ENCODE assay signal across 8 cellular contexts in genomic region chr22:24175160-24175808, GRCh38. TPM values are rescaled to one million over a fixed set of nuclear protein-coding genes. Genes with fewer than 3 reads are reported as not detected.
DNase-seq lines count a peak whose midpoint lies in the region; ATAC-seq, FAIRE-seq and TF ChIP-seq lines count a peak whose summit lies in the region.

No MANE protein-coding gene starts in this region.

- in situ Hi-C loops in GM23248 (cut with MboI), result no loop called here

- TF ChIP-seq CTCF in pancreas (IDR thresholded peaks at IDR 0.05) (peak; percentile 50 to 66 (median 62)), upper lobe of left lung (IDR thresholded peaks at IDR 0.05) (peak; percentile 76 to 93 (median 88))

- ATAC-seq in pancreas (peak; percentile 70 to 89 (median 82)), upper lobe of left lung (ENCODE audit: low FRiP score in 2 of 2) (peak; percentile 65 to 78), HG03159 (IDR thresholded peaks at IDR 0.05; ENCODE audit: unreplicated experiment) (no peak)

- no peak for TF ChIP-seq EP300 in upper lobe of left lung (IDR thresholded peaks at IDR 0.05)

- H3K27ac ChIP-seq in GM23248, result no peak overlapping the region
- no peak overlapping the region for H3K27ac ChIP-seq in SJSA1
- H3K27ac ChIP-seq in pancreas, result no peak overlapping the region
- peak overlapping the region; percentile 22 to 58 (median 42) for H3K27ac ChIP-seq in upper lobe of left lung

- H3K27me3 ChIP-seq in GM23248 (replicated peaks; ENCODE audit: insufficient read depth) (no peaks in the 10 kb centered on the region), SJSA1 (replicated peaks) (no peaks in the 10 kb centered on the region), pancreas (no peaks in the 10 kb centered on the region), upper lobe of left lung (no peaks in the 10 kb centered on the region)

- WGBS in GM23248 (ENCODE audit: low coverage in 1 of 2, low lambda C conversion rate in 2 of 2, missing lambda C conversion rate in 2 of 2), 2 experiments, result 36 to 38% methylated on average over 9 to 11 of the region's 11 CpGs
- WGBS in pancreas, 2 donors, result 57% methylated on average over 9 to 11 of the region's 11 CpGs
- WGBS in upper lobe of left lung, 2 donors, result 58 to 63% methylated on average over 2 to 10 of the region's 11 CpGs

- intact Hi-C loops in pancreas (cut with DNase I), result loop anchor here in 1 of 3 donors (2.0 to 10.0 kb wide), 2 partner anchors 68 to 170 kb away; partner anchors contain the start of gene GSTT4

- no peak overlapping the region for H3K4me2 ChIP-seq in GM23248 (ENCODE audit: unreplicated experiment)

- DNase-seq in AG20443 (ENCODE audit: low spot score), result peak; percentile 92
- peak; percentile 86 for DNase-seq in GM23248
- peak; percentile 64 to 89 for DNase-seq in SJSA1 (ENCODE audit: low read depth in 1 of 2, low spot score in 2 of 2)
- DNase-seq in activated naive CD4-positive, alpha-beta T cell treated with anti-CD3 and anti-CD28 coated beads, Interleukin-2, amount 50 U/mL, for 16 hours, result peak; percentile 62
- peak; percentile 59 for DNase-seq in globus pallidus (ENCODE audit: low spot score)
- DNase-seq in pancreas, result peak; percentile 58 to 90 (median 80)
- peak in 1 of 2 donors; percentile 77 for DNase-seq in upper lobe of left lung

- H3K4me3 ChIP-seq in GM23248, result no peak overlapping the region
- no peak overlapping the region for H3K4me3 ChIP-seq in SJSA1
- H3K4me3 ChIP-seq in pancreas, result no peak overlapping the region
- no peak overlapping the region for H3K4me3 ChIP-seq in upper lobe of left lung

- H4K20me1 ChIP-seq in GM23248 (ENCODE audit: insufficient read depth), result no peaks in the 10 kb centered on the region

- H3K9ac ChIP-seq in GM23248, result no peak overlapping the region

- no peak for TF ChIP-seq POLR2A in upper lobe of left lung (IDR thresholded peaks at IDR 0.05)

- H3K4me1 ChIP-seq in GM23248 (ENCODE audit: insufficient read depth) (no peaks in the 10 kb centered on the region), SJSA1 (replicated peaks) (0 out of 2 replicates have a peak, but pooled peaks cover 4% of the 10 kb centered on the region), pancreas (no peaks in the 10 kb centered on the region), upper lobe of left lung (peaks cover 0 to 15% (median 3%) of the 10 kb centered on the region in 4 donors)

- H3K36me3 ChIP-seq in GM23248 (ENCODE audit: low read depth) (no peaks in the 10 kb centered on the region; the same call in 1 of the 2 replicates), SJSA1 (peaks cover 77% of the 10 kb centered on the region), pancreas (peaks cover 0 to 17% (median 0%) of the 10 kb centered on the region in 3 donors), upper lobe of left lung (peaks cover 21 to 85% (median 69%) of the 10 kb centered on the region in 4 donors)

- no peak for FAIRE-seq in pancreas (lab: Jason Lieb, UNC)

- no peak overlapping the region for H2AFZ ChIP-seq in GM23248

- no peaks in the 10 kb centered on the region for H3F3A ChIP-seq in GM23248 (ENCODE audit: insufficient read depth)

- no peaks in the 10 kb centered on the region for H3K9me3 ChIP-seq in GM23248 (ENCODE audit: low read depth)
- H3K9me3 ChIP-seq in SJSA1 (replicated peaks), result no peaks in the 10 kb centered on the region
- no peaks in the 10 kb centered on the region for H3K9me3 ChIP-seq in pancreas
- no peaks in the 10 kb centered on the region for H3K9me3 ChIP-seq in upper lobe of left lung

- no peaks in the 10 kb centered on the region for H3K79me2 ChIP-seq in GM23248 (ENCODE audit: insufficient read depth)

- no peaks in the 10 kb centered on the region for H3K9me2 ChIP-seq in GM23248 (ENCODE audit: insufficient read depth)

RNA-seq across cellular contexts. Expression of gene SUSD2, which starts 6.0 kb away (rescaled TPM):
- under 0.01 TPM in 1 of 2 replicates, not detected in the other for total RNA-seq in GM23248 (2014; rRNA removed; shearing (Covaris generic))
- polyA plus RNA-seq in GM23248 (2016; fragmentation: Nextera tagmentation; extraction: Ambion mirVana) (0.24 and 0.28 TPM in 2 replicates), pancreas (1 to 10 TPM; 3.1 to 3.4 TPM)
- 0.05 TPM in 1 of 2 replicates, not detected in the other for total RNA-seq in SJSA1 (2014; rRNA removed; shearing (Covaris generic))
- total RNA-seq in pancreas (1 to 10 TPM in 4 of 6 donors, under 1 TPM in 2; 0.35 to 7.2 (median 1.6) TPM), upper lobe of left lung (100 to 1,000 TPM; 191 to 645 (median 348) TPM)

Comparison
In these comparisons a context has a peak if more than half of its experiments do, and no peak if none do; other contexts are left out.
1. H3K27ac ChIP-seq: peak in upper lobe of left lung (4 of 4); none in GM23248 (single experiment), SJSA1 (single experiment) and pancreas (0 of 4).
2. RNA of gene SUSD2, which starts 6.0 kb away (total RNA-seq): 191 to 645 TPM in upper lobe of left lung; 0.35 to 7.2 TPM in pancreas, 0.05 TPM in SJSA1 and under 0.01 TPM in GM23248; every median in the first group is over 10 times any median in the second.